8 cellular contexts compared by ENCODE assay signal in genomic region chr3:9248232-9249191, GRCh38. TPM values are rescaled to one million over a fixed set of nuclear protein-coding genes. Genes with fewer than 3 reads are reported as not detected.
DNase-seq lines count a peak whose midpoint lies in the region; ATAC-seq and TF ChIP-seq lines count a peak whose summit lies in the region.

No MANE protein-coding gene starts in this region.

- peaks cover 7% of the 10 kb centered on the region for H3K27me3 Mint-ChIP-seq in activated T-cell treated with anti-CD3 and anti-CD28 coated beads, Interleukin-2, amount 50 U/mL, for 4 hours (ENCODE audit: low read depth)

- peak overlapping the region; percentile 50 to 66 (median 56) for H3K4me3 ChIP-seq in esophagus muscularis mucosa
- H3K4me3 ChIP-seq in parathyroid adenoma (ENCODE audit: low read depth, low read length), result no peak overlapping the region

- TF ChIP-seq EP300 in esophagus muscularis mucosa (IDR thresholded peaks at IDR 0.05), result no peak

- in situ Hi-C loops in GM13976 (cut with MboI; ENCODE audit: low sequenced_read_pairs, unreplicated experiment), result no loop called here

- peaks cover 21% of the 10 kb centered on the region for H3K4me1 Mint-ChIP-seq in activated T-cell treated with anti-CD3 and anti-CD28 coated beads, Interleukin-2, amount 50 U/mL, for 4 hours (ENCODE audit: low read depth)

- no peaks in the 10 kb centered on the region for H3K9me3 ChIP-seq in esophagus muscularis mucosa
- H3K9me3 ChIP-seq in parathyroid adenoma (ENCODE audit: control insufficient read depth, low read length), result no peaks in the 10 kb centered on the region

- DNase-seq in activated T-cell treated with anti-CD3 and anti-CD28 coated beads, Interleukin-2, amount 50 U/mL, for 4 hours, result no peak
- DNase-seq in activated T-cell treated with anti-CD3 and anti-CD28 coated beads, Interleukin-2, amount 50 U/mL, for 1 hour, result no peak
- DNase-seq in RKO (ENCODE audit: low spot score), result peak; percentile 30
- no peak for DNase-seq in esophagus muscularis mucosa (ENCODE audit: extremely low spot score)
- no peak for DNase-seq in GM13976 (ENCODE audit: low spot score)
- DNase-seq in epidermal melanocyte (ENCODE audit: insufficient read length, low spot score), result no peak

- peak overlapping the region; percentile 81 for H3K4me3 Mint-ChIP-seq in activated T-cell treated with anti-CD3 and anti-CD28 coated beads, Interleukin-2, amount 50 U/mL, for 4 hours

- intact Hi-C loops in esophagus muscularis mucosa (cut with DNase I), result no loop called here

- H3K9me3 Mint-ChIP-seq in activated T-cell treated with anti-CD3 and anti-CD28 coated beads, Interleukin-2, amount 50 U/mL, for 4 hours, result no peaks in the 10 kb centered on the region

- no peak for TF ChIP-seq POLR2A in esophagus muscularis mucosa (IDR thresholded peaks at IDR 0.05; ENCODE audit: low read depth)

- H2AFZ ChIP-seq in parathyroid adenoma, result peak overlapping the region; percentile 71

- peak overlapping the region in 2 of 4 donors; percentile 27 to 59 for H3K27ac ChIP-seq in esophagus muscularis mucosa (replicated peaks in 1 of 4)
- H3K27ac ChIP-seq in parathyroid adenoma, result no peak overlapping the region

- no peaks in the 10 kb centered on the region for H3K36me3 ChIP-seq in esophagus muscularis mucosa
- H3K36me3 ChIP-seq in parathyroid adenoma (ENCODE audit: control insufficient read depth, insufficient read depth, low read length), result no peaks in the 10 kb centered on the region

- no peak for ATAC-seq in activated T-cell treated with anti-CD3 and anti-CD28 coated beads, Interleukin-2, amount 50 U/mL, for 4 hours
- no peak for ATAC-seq in HG02885 (IDR thresholded peaks at IDR 0.05; ENCODE audit: poor library complexity, unreplicated experiment)

- 35% methylated on average over 18 of the region's 19 CpGs for WGBS in esophagus muscularis mucosa

- H3K36me3 Mint-ChIP-seq in activated T-cell treated with anti-CD3 and anti-CD28 coated beads, Interleukin-2, amount 50 U/mL, for 4 hours (ENCODE audit: insufficient read depth), result no peaks in the 10 kb centered on the region

- no peak overlapping the region for H3K9ac ChIP-seq in parathyroid adenoma

- peak overlapping the region; percentile 61 for H3K4me2 ChIP-seq in parathyroid adenoma (ENCODE audit: low read length)

- H3K4me1 ChIP-seq in esophagus muscularis mucosa (peaks cover 18 to 28% (median 25%) of the 10 kb centered on the region in 4 donors), parathyroid adenoma (peaks cover 11% of the 10 kb centered on the region)

- no peaks in the 10 kb centered on the region for H3K79me2 ChIP-seq in parathyroid adenoma

- H3K27me3 ChIP-seq in esophagus muscularis mucosa, result no peaks in the 10 kb centered on the region
- no peaks in the 10 kb centered on the region for H3K27me3 ChIP-seq in parathyroid adenoma (ENCODE audit: control insufficient read depth, insufficient read depth, low read length)

- TF ChIP-seq CTCF in esophagus muscularis mucosa (IDR thresholded peaks at IDR 0.05), result no peak
- TF ChIP-seq CTCF in parathyroid adenoma (IDR thresholded peaks at IDR 0.05), result no peak
- no peak for TF ChIP-seq CTCF in GM13976 (IDR thresholded peaks at IDR 0.05; ENCODE audit: borderline replicate concordance, control extremely low read depth, extremely low read depth, insufficient read depth, missing control alignments)

RNA-seq across cellular contexts. Expression of gene SRGAP3, which starts 0.9 kb away (rescaled TPM):
- 1 to 10 TPM in 1 of 3 donors, under 1 TPM in 2; 0.27 to 2.0 (median 0.42) TPM for total RNA-seq in activated T-cell treated with anti-CD3 and anti-CD28 coated beads, Interleukin-2, amount 50 U/mL, for 4 hours
- total RNA-seq in esophagus muscularis mucosa, result 1 to 10 TPM; 2.4 to 8.6 (median 3.1) TPM
